Comparison of ENCODE assay signal across 34 cellular contexts in genomic region chr5:5364932-5365331, GRCh38.
DNase-seq lines count a peak whose midpoint lies in the region; ATAC-seq and FAIRE-seq lines count a peak whose summit lies in the region.
"Had no signal": no experiment of that assay in that cellular context is flagged by ENCODE, and none has a peak within 500 bp of the region (broad histone marks: within the 10 kb centered on the region; RNA-seq: fewer than 3 reads in every experiment).

No MANE protein-coding gene starts in this region.

- H3K36me3 Mint-ChIP-seq in activated T-cell treated with anti-CD3 and anti-CD28 coated beads, Interleukin-2, amount 50 U/mL, for 24 hours (ENCODE audit: low read depth): no peaks in the 10 kb centered on the region
- H3K36me3 Mint-ChIP-seq: natural killer cell treated with Interleukin-12 subunit alpha and Interleukin-12 subunit beta and Interleukin-15 and Interleukin-18, amount 100 ng/mL, for 72 hours had no signal

- H3K27ac Mint-ChIP-seq in activated T-cell treated with anti-CD3 and anti-CD28 coated beads, Interleukin-2, amount 50 U/mL, for 24 hours: no peak overlapping the region
- H3K27ac Mint-ChIP-seq: activated naive CD8-positive, alpha-beta T cell treated with anti-CD3 and anti-CD28 coated beads, Interleukin-2, amount 50 U/mL, for 24 hours; natural killer cell treated with Interleukin-12 subunit alpha and Interleukin-12 subunit beta and Interleukin-15 and Interleukin-18, amount 100 ng/mL, for 72 hours; stimulated activated naive CD8-positive, alpha-beta T cell treated with anti-CD3 and anti-CD28 coated beads, Interleukin-15, amount 100 ng/mL, for 72 hours; T-helper 2 cell treated with Interferon-gamma antibody and Interleukin-4, amounts not matched to agents 5 μg/mL and 100 μg/mL, for 36 hours had no signal

- no peaks in the 10 kb centered on the region for H4K20me1 ChIP-seq in BLaER1

- H3K4me1 ChIP-seq in BLaER1: peaks cover 18% of the 10 kb centered on the region
- H3K4me1 ChIP-seq: esophagus squamous epithelium, vagina had no signal

- no peaks in the 10 kb centered on the region for H3K4me1 Mint-ChIP-seq in activated T-cell treated with anti-CD3 and anti-CD28 coated beads, Interleukin-2, amount 50 U/mL, for 24 hours (ENCODE audit: low read depth)
- H3K4me1 Mint-ChIP-seq: activated naive CD8-positive, alpha-beta T cell treated with anti-CD3 and anti-CD28 coated beads, Interleukin-2, amount 50 U/mL, for 24 hours; central memory CD8-positive, alpha-beta T cell; stimulated activated naive CD8-positive, alpha-beta T cell treated with anti-CD3 and anti-CD28 coated beads, Interleukin-15, amount 100 ng/mL, for 72 hours had no signal

- H3K4me2 ChIP-seq in BLaER1: peak overlapping the region; percentile 43; the same call in 1 of the 2 replicates

- H3K4me3 ChIP-seq in BLaER1: no peak overlapping the region
- H3K4me3 ChIP-seq: esophagus squamous epithelium, heart right ventricle, lung, MG63, mucosa of descending colon, vagina had no signal

- no peak for FAIRE-seq in GM19239 (lab: Jason Lieb, UNC)
- FAIRE-seq: endometrium, GM12892 had no signal

- DNase-seq in GM19239 (ENCODE audit: insufficient read length, low spot score) (no peak), T-helper 1 cell (no peak), NCI-H510A (lab: John Stamatoyannopoulos, UW) (no peak)
- DNase-seq in activated T-cell treated with anti-CD3 and anti-CD28 coated beads, Interleukin-2, amount 50 U/mL, for 24 hours: no peak
- DNase-seq: activated CD4-positive, alpha-beta T cell treated with anti-CD3 and anti-CD28 coated beads for 4 hours; activated gamma-delta T cell treated with Interleukin-2 at 50 U/mL for 16 hours; activated naive CD8-positive, alpha-beta T cell treated with anti-CD3 and anti-CD28 coated beads, Interleukin-2, amount 50 U/mL, for 24 hours; activated T-cell treated with anti-CD3 and anti-CD28 coated beads, Interleukin-2, amount 50 U/mL, for 4 hours; dermis blood vessel endothelial cell; esophagus squamous epithelium; foreskin melanocyte; H7; heart right ventricle; KBM-7; kidney glomerular epithelial cell; MG63; mucosa of descending colon; NCI-H1436; NCI-H524; SHP77; stimulated activated naive CD8-positive, alpha-beta T cell treated with anti-CD3 and anti-CD28 coated beads, Interleukin-15, amount 100 ng/mL, for 72 hours had no signal

- ATAC-seq in GM19035 (IDR thresholded peaks at IDR 0.05; ENCODE audit: unreplicated experiment) (peak; percentile 82), HG02571 (IDR thresholded peaks at IDR 0.05; ENCODE audit: unreplicated experiment) (peak; percentile 74), HG03439 (IDR thresholded peaks at IDR 0.05; ENCODE audit: unreplicated experiment) (peak; percentile 80)
- ATAC-seq: activated naive CD8-positive, alpha-beta T cell treated with anti-CD3 and anti-CD28 coated beads, Interleukin-2, amount 50 U/mL, for 24 hours; activated T-cell treated with anti-CD3 and anti-CD28 coated beads, Interleukin-2, amount 50 U/mL, for 4 hours; heart right ventricle; mucosa of descending colon; natural killer cell treated with Interleukin-12 subunit alpha and Interleukin-12 subunit beta and Interleukin-15 and Interleukin-18, amount 100 ng/mL, for 72 hours; Panc1; stimulated activated naive CD8-positive, alpha-beta T cell treated with anti-CD3 and anti-CD28 coated beads, Interleukin-15, amount 100 ng/mL, for 72 hours had no signal

- no peaks in the 10 kb centered on the region for H3K9me3 Mint-ChIP-seq in activated T-cell treated with anti-CD3 and anti-CD28 coated beads, Interleukin-2, amount 50 U/mL, for 24 hours
- H3K9me3 Mint-ChIP-seq: activated naive CD8-positive, alpha-beta T cell treated with anti-CD3 and anti-CD28 coated beads, Interleukin-2, amount 50 U/mL, for 24 hours; activated T-cell treated with anti-CD3 and anti-CD28 coated beads, Interleukin-2, amount 50 U/mL, for 4 hours; central memory CD8-positive, alpha-beta T cell; natural killer cell treated with Interleukin-12 subunit alpha and Interleukin-12 subunit beta and Interleukin-15 and Interleukin-18, amount 100 ng/mL, for 72 hours; stimulated activated naive CD8-positive, alpha-beta T cell treated with anti-CD3 and anti-CD28 coated beads, Interleukin-15, amount 100 ng/mL, for 72 hours; T-helper 2 cell treated with Interferon-gamma antibody and Interleukin-4, amounts not matched to agents 5 μg/mL and 100 μg/mL, for 36 hours had no signal

- H3K27me3 ChIP-seq in BLaER1: no peaks in the 10 kb centered on the region
- H3K27me3 ChIP-seq: esophagus squamous epithelium, heart right ventricle, vagina had no signal

- no peak overlapping the region for H3K9ac ChIP-seq in BLaER1

- H3K27ac ChIP-seq in BLaER1: no peak overlapping the region
- H3K27ac ChIP-seq: 22Rv1, esophagus squamous epithelium, heart right ventricle, vagina had no signal

- H3K27me3 Mint-ChIP-seq in activated T-cell treated with anti-CD3 and anti-CD28 coated beads, Interleukin-2, amount 50 U/mL, for 24 hours: no peaks in the 10 kb centered on the region
- H3K27me3 Mint-ChIP-seq: activated naive CD8-positive, alpha-beta T cell treated with anti-CD3 and anti-CD28 coated beads, Interleukin-2, amount 50 U/mL, for 24 hours; central memory CD8-positive, alpha-beta T cell; natural killer cell treated with Interleukin-12 subunit alpha and Interleukin-12 subunit beta and Interleukin-15 and Interleukin-18, amount 100 ng/mL, for 72 hours; stimulated activated naive CD8-positive, alpha-beta T cell treated with anti-CD3 and anti-CD28 coated beads, Interleukin-15, amount 100 ng/mL, for 72 hours had no signal

- no peaks in the 10 kb centered on the region for H3K9me3 ChIP-seq in BLaER1
- H3K9me3 ChIP-seq: esophagus squamous epithelium, heart right ventricle, MG63, mucosa of descending colon, vagina had no signal

- H3K4me3 Mint-ChIP-seq in activated T-cell treated with anti-CD3 and anti-CD28 coated beads, Interleukin-2, amount 50 U/mL, for 24 hours: no peak overlapping the region
- H3K4me3 Mint-ChIP-seq: activated naive CD8-positive, alpha-beta T cell treated with anti-CD3 and anti-CD28 coated beads, Interleukin-2, amount 50 U/mL, for 24 hours; activated T-cell treated with anti-CD3 and anti-CD28 coated beads, Interleukin-2, amount 50 U/mL, for 4 hours; central memory CD8-positive, alpha-beta T cell; natural killer cell treated with Interleukin-12 subunit alpha and Interleukin-12 subunit beta and Interleukin-15 and Interleukin-18, amount 100 ng/mL, for 72 hours; stimulated activated naive CD8-positive, alpha-beta T cell treated with anti-CD3 and anti-CD28 coated beads, Interleukin-15, amount 100 ng/mL, for 72 hours; T-helper 2 cell treated with Interferon-gamma antibody and Interleukin-4, amounts not matched to agents 5 μg/mL and 100 μg/mL, for 36 hours had no signal

- H3K36me3 ChIP-seq in BLaER1: no peaks in the 10 kb centered on the region
- H3K36me3 ChIP-seq: esophagus squamous epithelium, heart right ventricle, MG63, vagina had no signal
